In genomic region chr19:4375620-4376228, GRCh38 we compare ENCODE assay signal across 8 cellular contexts. TPM values are rescaled to one million over a fixed set of nuclear protein-coding genes. Genes with fewer than 3 reads are reported as not detected.
DNase-seq lines count a peak whose midpoint lies in the region; FAIRE-seq and TF ChIP-seq lines count a peak whose summit lies in the region.

No MANE protein-coding gene starts in this region.

- peak; percentile 73 for TF ChIP-seq CTCF in AG04449 (IDR thresholded peaks at IDR 0.05; ENCODE audit: insufficient read depth, low read length, missing control alignments)
- TF ChIP-seq CTCF in NB4 (IDR thresholded peaks at IDR 0.05; ENCODE audit: low read depth, low read length): peak; percentile 57
- peak; percentile 61 for TF ChIP-seq CTCF in astrocyte of the spinal cord (IDR thresholded peaks at IDR 0.05; ENCODE audit: low read depth, low read length)
- TF ChIP-seq CTCF in transverse colon (IDR thresholded peaks at IDR 0.05): peak in 4 of 5 experiments; percentile 13 to 23 (median 17)

- H3K27ac ChIP-seq in transverse colon: peak overlapping the region; percentile 75 to 85 (median 81)

- H3K27me3 ChIP-seq in transverse colon: no peaks in the 10 kb centered on the region

- H3K36me3 ChIP-seq in transverse colon: no peaks in the 10 kb centered on the region

- no peak for TF ChIP-seq EP300 in transverse colon (IDR thresholded peaks at IDR 0.05; ENCODE audit: low read depth)

- WGBS in transverse colon (ENCODE audit: low coverage in 1 of 2), 2 donors: 20 to 28% methylated on average over 4 to 13 of the region's 13 CpGs

- FAIRE-seq in GM12891 (lab: Jason Lieb, UNC): peak; percentile 87

- in situ Hi-C loops in astrocyte of the spinal cord (cut with HindIII; ENCODE audit: low sequenced_read_pairs): no loop called here
- in situ Hi-C loops in transverse colon (cut with MboI; ENCODE audit: low pct_ligation_motif_present in 1 of 4, low pct_unique_long_range_greater_than_20kb in 1 of 4, low sequenced_read_pairs in 3 of 4): no loop called here

- TF ChIP-seq POLR2A in GM12891 (IDR thresholded peaks at IDR 0.05; ENCODE audit: low read depth, low read length) (no peak), NB4 (IDR thresholded peaks at IDR 0.05; ENCODE audit: extremely low read depth, insufficient read length) (no peak), transverse colon (IDR thresholded peaks at IDR 0.05) (no peak)

- DNase-seq in AG04449 (ENCODE audit: low read depth, low spot score) (no peak), GM12891 (ENCODE audit: insufficient read length, low spot score) (no peak), NB4 (ENCODE audit: low read depth) (peak; percentile 90), astrocyte of the spinal cord (ENCODE audit: low read depth, low spot score) (peak; percentile 66), left kidney (ENCODE audit: low read depth, low spot score) (peak; percentile 79), transverse colon (peak; percentile 38), cerebellar cortex (ENCODE audit: low spot score) (no peak), NCI-H128 (lab: John Stamatoyannopoulos, UW; ENCODE audit: unreplicated experiment) (no peak)

- POLR2A ChIA-PET in AG04449 (lab: Yijun Ruan, JAX): interaction anchor here (0.6 to 1.2 kb wide), 5 partner anchors 10 to 80 kb away, joined by 3 to 4 read pairs (median 3); partner anchors contain the start of gene CHAF1A

- H3K9me3 ChIP-seq in transverse colon: no peaks in the 10 kb centered on the region

- H3K4me3 ChIP-seq in AG04449 (ENCODE audit: low read depth, low read length): no peak overlapping the region
- no peak overlapping the region for H3K4me3 ChIP-seq in NB4 (ENCODE audit: low read depth, low read length)
- H3K4me3 ChIP-seq in astrocyte of the spinal cord (ENCODE audit: low read depth, low read length): no peak overlapping the region
- no peak overlapping the region for H3K4me3 ChIP-seq in transverse colon

- CTCF ChIA-PET in AG04449 (lab: Yijun Ruan, JAX): interaction anchor here (0.6 to 7.5 kb wide), 16 partner anchors 9 to 260 kb away, joined by 3 to 82 read pairs (median 6); partner anchors contain the start of genes CHAF1A, MPND and SH3GL1

- H3K4me1 ChIP-seq in transverse colon: peaks cover 50 to 76% (median 63%) of the 10 kb centered on the region in 4 donors

- intact Hi-C loops in transverse colon (cut with DNase I; ENCODE audit: low total_unique reads): no loop called here

TF ChIP-seq in GM12891, 5 proteins besides CTCF, POLR2A, EP300 and RAD21:
- no peak for TF ChIP-seq SPI1 (IDR thresholded peaks at IDR 0.05; ENCODE audit: low read depth, low read length)
- no peak for TF ChIP-seq PAX5 (IDR thresholded peaks at IDR 0.05; ENCODE audit: insufficient read depth, low read length, severe bottlenecking)
- TF ChIP-seq POLR2AphosphoS5 (IDR thresholded peaks at IDR 0.05; ENCODE audit: low read depth, low read length): no peak

RNA-seq across cellular contexts. Expression of gene SH3GL1, which starts 24.6 kb away (rescaled TPM):
- polyA plus RNA-seq in GM12891 (2012; ENCODE audit: low read depth, missing spikeins): 25.7 TPM
- total RNA-seq in transverse colon: 10 to 100 TPM; 16.5 to 63.2 (median 34.2) TPM

RNA-seq across cellular contexts. Expression of gene CHAF1A, which starts 26.7 kb away (rescaled TPM):
- polyA plus RNA-seq in GM12891 (2012; ENCODE audit: low read depth, missing spikeins): 21.8 TPM
- total RNA-seq in transverse colon: 10 to 100 TPM in 2 of 4 donors, 1 to 10 TPM in 2; 8.5 to 28.9 (median 11.1) TPM

RNA-seq across cellular contexts. Expression of gene MPND, which starts 32.4 kb away (rescaled TPM):
- 14.6 TPM for polyA plus RNA-seq in GM12891 (2012; ENCODE audit: low read depth, missing spikeins)
- total RNA-seq in transverse colon: 10 to 100 TPM; 16.5 to 96.5 (median 33.7) TPM

RNA-seq across cellular contexts. Expression of gene STAP2, which starts 37.1 kb away (rescaled TPM):
- polyA plus RNA-seq in GM12891 (2012; ENCODE audit: low read depth, missing spikeins): 6.7 TPM
- total RNA-seq in transverse colon: 100 to 1,000 TPM; 146 to 680 (median 245) TPM

Comparison
In these comparisons a context has a peak if more than half of its experiments do, and no peak if none do; other contexts are left out.
1. DNase-seq: peak in NB4 (single experiment), astrocyte of the spinal cord (single experiment), left kidney (single experiment) and transverse colon (single experiment); none in AG04449 (single experiment), GM12891 (single experiment), cerebellar cortex (single experiment) and NCI-H128 (single experiment).
2. CTCF ChIP-seq: peak in every context shown above with its lines; median percentile 73 in AG04449; 61 in astrocyte of the spinal cord; 57 in NB4; 17 in transverse colon.